In genomic region chr11:75399344-75400109, GRCh38 we compare ENCODE assay signal across 1 cellular context.
A peak's percentile ranks its signal among the peaks of the same experiment; 100 is the strongest.
TF ChIP-seq lines count a peak whose summit lies in the region.

RPS3 (plus strand) TSS chr11:75399518; CDS start chr11:75399548, 30 bp downstream.

TF ChIP-seq in H1, 55 proteins besides CTCF, POLR2A, EP300 and RAD21 (continued from another document):
- TF ChIP-seq TAF7 (optimal IDR thresholded peaks at IDR 0.05; ENCODE audit: borderline replicate concordance, low read depth, low read length): peak; percentile 100
- TF ChIP-seq CHD2 (IDR thresholded peaks at IDR 0.05; ENCODE audit: low read length): no peak
- TF ChIP-seq USF2 (IDR thresholded peaks at IDR 0.05; ENCODE audit: low read length): no peak
- TF ChIP-seq MAFK (IDR thresholded peaks at IDR 0.05; ENCODE audit: low read depth, low read length): no peak
- no peak for TF ChIP-seq EGR1 (IDR thresholded peaks at IDR 0.05; ENCODE audit: borderline replicate concordance, low read depth, low read length)
- 0 out of 2 replicates have a peak, but pooled peaks have one; percentile 10 for TF ChIP-seq FOSL1 (IDR thresholded peaks at IDR 0.05; ENCODE audit: insufficient read depth, low read depth, low read length)
- no peak for TF ChIP-seq SIRT6 (IDR thresholded peaks at IDR 0.05; ENCODE audit: low read length)
- TF ChIP-seq RFX5 (IDR thresholded peaks at IDR 0.05; ENCODE audit: borderline replicate concordance, low read depth, low read length): no peak
- TF ChIP-seq CREB1 (IDR thresholded peaks at IDR 0.05): peak; percentile 97
- no peak for TF ChIP-seq RNF2 (IDR thresholded peaks at IDR 0.05; ENCODE audit: borderline replicate concordance, low read depth, low read length, missing control alignments, poor library complexity, severe bottlenecking)
- TF ChIP-seq TBP (IDR thresholded peaks at IDR 0.05; ENCODE audit: low read depth, low read length): peak; percentile 98
- no peak for TF ChIP-seq TEAD4 (IDR thresholded peaks at IDR 0.05; ENCODE audit: low read depth, low read length)
- TF ChIP-seq JUND (IDR thresholded peaks at IDR 0.05; ENCODE audit: low read length): peak; percentile 36; the same call in 1 of the 2 replicates
- TF ChIP-seq RBBP5 (IDR thresholded peaks at IDR 0.05; ENCODE audit: borderline replicate concordance, low read depth, low read length): no peak
- TF ChIP-seq RXRA (IDR thresholded peaks at IDR 0.05; ENCODE audit: insufficient read depth, low read depth, low read length): no peak
- no peak for TF ChIP-seq KDM1A (IDR thresholded peaks at IDR 0.05; ENCODE audit: borderline replicate concordance, low read length)
- TF ChIP-seq GABPA (IDR thresholded peaks at IDR 0.05; ENCODE audit: borderline replicate concordance, insufficient read depth, low read length): peak; percentile 84; the same call in 1 of the 2 replicates
- TF ChIP-seq CBX8 (IDR thresholded peaks at IDR 0.05; ENCODE audit: borderline replicate concordance, low read depth, low read length): no peak
- TF ChIP-seq PHF8 (conservative IDR thresholded peaks at IDR 0.05; ENCODE audit: low read depth, low read length): peak; percentile 97
- TF ChIP-seq SP4 (IDR thresholded peaks at IDR 0.05; ENCODE audit: low read length): no peak
- peak; percentile 57 for TF ChIP-seq SP1 (IDR thresholded peaks at IDR 0.05; ENCODE audit: low read depth, low read length)
- no peak for TF ChIP-seq NANOG (IDR thresholded peaks at IDR 0.05; ENCODE audit: insufficient read depth, low read depth, low read length, poor library complexity, severe bottlenecking)
- no peak for TF ChIP-seq NRF1 (IDR thresholded peaks at IDR 0.05; ENCODE audit: low read depth, low read length)
- no peak for TF ChIP-seq ZNF274 (IDR thresholded peaks at IDR 0.05; ENCODE audit: borderline replicate concordance, extremely low read depth, low read length)
- no peak for TF ChIP-seq TCF12 (IDR thresholded peaks at IDR 0.05; ENCODE audit: low read depth, low read length)
- no peak for TF ChIP-seq CHD7 (IDR thresholded peaks at IDR 0.05; ENCODE audit: insufficient replicate concordance, low read length)
- no peak for TF ChIP-seq BCL11A (IDR thresholded peaks at IDR 0.05; ENCODE audit: low read depth in 2 of 2, low read length in 2 of 2)
- peak; percentile 60 for TF ChIP-seq SAP30 (IDR thresholded peaks at IDR 0.05; ENCODE audit: insufficient read depth, insufficient replicate concordance, low read length)
- peak; percentile 76 for TF ChIP-seq CHD1 (IDR thresholded peaks at IDR 0.05; ENCODE audit: low read depth, low read length)
- no peak for TF ChIP-seq CBX5 (IDR thresholded peaks at IDR 0.05; ENCODE audit: low read depth, low read length)
- TF ChIP-seq BRCA1 (IDR thresholded peaks at IDR 0.05; ENCODE audit: low read depth, low read length): no peak
- TF ChIP-seq POLR2AphosphoS5 (IDR thresholded peaks at IDR 0.05; ENCODE audit: low read depth, low read length): peak; percentile 99
- TF ChIP-seq YY1 (IDR thresholded peaks at IDR 0.05; ENCODE audit: low read depth, low read length): peak; percentile 90
- 0 out of 2 replicates have a peak, but pooled peaks have one; percentile 43 for TF ChIP-seq E2F6 (IDR thresholded peaks at IDR 0.05)
- peak; percentile 70; the same call in 1 of the 2 replicates for TF ChIP-seq ATF3 (IDR thresholded peaks at IDR 0.05; ENCODE audit: insufficient read depth, low read depth, low read length)
- no peak for TF ChIP-seq POU5F1 (IDR thresholded peaks at IDR 0.05; ENCODE audit: low read depth, low read length)
- no peak for TF ChIP-seq CEBPB (IDR thresholded peaks at IDR 0.05; ENCODE audit: low read depth, low read length)
- peak; percentile 100 for TF ChIP-seq TAF1 (IDR thresholded peaks at IDR 0.05; ENCODE audit: low read depth, low read length)
- TF ChIP-seq CTBP2 (IDR thresholded peaks at IDR 0.05; ENCODE audit: borderline replicate concordance, insufficient read depth, insufficient read length, low read length): no peak
- peak; percentile 17; the same call in 1 of the 2 replicates for TF ChIP-seq ATF2 (IDR thresholded peaks at IDR 0.05; ENCODE audit: low read length)
- no peak for TF ChIP-seq HDAC2 (IDR thresholded peaks at IDR 0.05; ENCODE audit: borderline replicate concordance in 1 of 2, low read depth in 2 of 2, low read length in 2 of 2)
- no peak for TF ChIP-seq KDM5A (IDR thresholded peaks at IDR 0.05; ENCODE audit: low read length)
- TF ChIP-seq GTF2F1 (IDR thresholded peaks at IDR 0.05; ENCODE audit: borderline replicate concordance, low read depth, low read length): peak; percentile 92
- no peak for TF ChIP-seq SUZ12 (IDR thresholded peaks at IDR 0.05; ENCODE audit: low read length)
- peak; percentile 67 for TF ChIP-seq ASH2L (IDR thresholded peaks at IDR 0.05; ENCODE audit: low read length)
- TF ChIP-seq KDM4A (IDR thresholded peaks at IDR 0.05; ENCODE audit: low read depth, low read length, severe bottlenecking): peak; percentile 50
- TF ChIP-seq SIX5 (IDR thresholded peaks at IDR 0.05; ENCODE audit: low read depth, low read length): peak; percentile 86
- no peak for TF ChIP-seq SP2 (IDR thresholded peaks at IDR 0.05; ENCODE audit: low read length)
